Comparison of ENCODE assay signal across 8 cellular contexts in the genomic region with DNA sequence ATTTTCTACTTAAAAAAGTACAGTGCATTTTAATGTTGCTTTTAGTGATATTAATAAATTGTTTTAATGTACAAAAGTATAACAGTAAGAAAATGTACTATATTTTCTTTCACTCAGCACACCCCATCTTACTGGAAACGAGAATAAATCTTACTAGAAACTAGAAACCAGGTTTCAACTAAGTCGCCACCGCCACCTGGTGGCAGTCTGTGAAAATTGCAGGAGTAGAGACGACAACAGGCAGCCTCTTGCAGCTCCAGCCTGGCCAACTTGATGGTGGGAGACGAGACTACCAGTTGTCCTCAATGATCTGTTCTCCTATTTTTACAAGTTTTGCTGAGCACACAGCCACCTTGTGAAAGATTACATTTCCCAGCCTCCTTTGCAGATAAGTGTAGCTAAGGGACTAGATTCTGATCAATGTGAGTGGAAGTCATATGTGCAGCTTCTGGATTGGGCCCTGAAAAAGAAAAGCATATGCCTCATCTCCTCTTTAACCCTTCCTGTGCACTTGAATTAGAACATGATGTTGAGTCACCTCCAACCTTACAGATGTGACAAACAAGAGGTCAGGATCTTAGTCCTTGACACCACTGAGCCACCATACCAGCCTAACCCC. TPM values are rescaled to one million over a fixed set of nuclear protein-coding genes. Genes with fewer than 3 reads are reported as not detected.
DNase-seq lines count a peak whose midpoint lies in the region; ATAC-seq and TF ChIP-seq lines count a peak whose summit lies in the region.

No MANE protein-coding gene starts in this region.

- H3K27ac Mint-ChIP-seq in activated naive CD8-positive, alpha-beta T cell treated with anti-CD3 and anti-CD28 coated beads, Interleukin-2, amount 10 ng/mL, durations not matched to agents 7 days and 5 days: no peak overlapping the region
- H3K27ac Mint-ChIP-seq in immature natural killer cell: no peak overlapping the region

- peaks cover 6% of the 10 kb centered on the region for H3K4me1 Mint-ChIP-seq in activated naive CD8-positive, alpha-beta T cell treated with anti-CD3 and anti-CD28 coated beads, Interleukin-2, amount 10 ng/mL, durations not matched to agents 7 days and 5 days
- no peaks in the 10 kb centered on the region for H3K4me1 Mint-ChIP-seq in immature natural killer cell

- H3K9me3 ChIP-seq in Peyer's patch: peaks cover 0 to 7% (median 0%) of the 10 kb centered on the region in 4 donors

- H3K27ac ChIP-seq in Peyer's patch: no peak overlapping the region
- H3K27ac ChIP-seq in coronary artery: no peak overlapping the region

- H3K27me3 Mint-ChIP-seq in activated naive CD8-positive, alpha-beta T cell treated with anti-CD3 and anti-CD28 coated beads, Interleukin-2, amount 10 ng/mL, durations not matched to agents 7 days and 5 days: no peaks in the 10 kb centered on the region
- no peaks in the 10 kb centered on the region for H3K27me3 Mint-ChIP-seq in immature natural killer cell (ENCODE audit: low read depth in 3 of 3)

- DNase-seq in D341Med (ENCODE audit: low spot score) (peak; percentile 77), HT1080 (ENCODE audit: low read depth) (peak; percentile 57), Peyer's patch (peak in 2 of 3 donors; percentile 78 to 84), immature natural killer cell (peak; percentile 6 to 17 (median 9)), coronary artery (ENCODE audit: low spot score) (no peak)
- DNase-seq in activated naive CD8-positive, alpha-beta T cell treated with anti-CD3 and anti-CD28 coated beads, Interleukin-2, amount 10 ng/mL, durations not matched to agents 7 days and 5 days: peak; percentile 76
- DNase-seq in stimulated activated CD8-positive, alpha-beta memory T cell treated with anti-CD3 and anti-CD28 coated beads, Interleukin-4, amount 100 ng/mL, for 24 hours (ENCODE audit: low read depth): peak; percentile 47

- peak; percentile 28 for ATAC-seq in activated naive CD8-positive, alpha-beta T cell treated with anti-CD3 and anti-CD28 coated beads, Interleukin-2, amount 10 ng/mL, durations not matched to agents 7 days and 5 days (ENCODE audit: low read depth)
- no peak for ATAC-seq in HG03139 (IDR thresholded peaks at IDR 0.05; ENCODE audit: unreplicated experiment)

- H3K4me1 ChIP-seq in Peyer's patch: no peaks in the 10 kb centered on the region

- TF ChIP-seq POLR2A in Peyer's patch (IDR thresholded peaks at IDR 0.05): no peak

- H3K36me3 ChIP-seq in Peyer's patch: no peaks in the 10 kb centered on the region

- no peaks in the 10 kb centered on the region for H3K27me3 ChIP-seq in Peyer's patch

- H3K4me3 ChIP-seq in Peyer's patch (no peak overlapping the region), coronary artery (no peak overlapping the region)

- peaks cover 42% of the 10 kb centered on the region for H3K36me3 Mint-ChIP-seq in activated naive CD8-positive, alpha-beta T cell treated with anti-CD3 and anti-CD28 coated beads, Interleukin-2, amount 10 ng/mL, durations not matched to agents 7 days and 5 days
- no peaks in the 10 kb centered on the region for H3K36me3 Mint-ChIP-seq in immature natural killer cell

- TF ChIP-seq CTCF in Peyer's patch (IDR thresholded peaks at IDR 0.05) (peak in 5 of 6 experiments; percentile 15 to 87 (median 78)), coronary artery (IDR thresholded peaks at IDR 0.05) (no peak)

- H3K4me3 Mint-ChIP-seq in activated naive CD8-positive, alpha-beta T cell treated with anti-CD3 and anti-CD28 coated beads, Interleukin-2, amount 10 ng/mL, durations not matched to agents 7 days and 5 days: no peak overlapping the region
- H3K4me3 Mint-ChIP-seq in immature natural killer cell: no peak overlapping the region

- POLR2A ChIA-PET in activated naive CD8-positive, alpha-beta T cell treated with anti-CD3 and anti-CD28 coated beads, Interleukin-2, amount 10 ng/mL, durations not matched to agents 7 days and 5 days (lab: Charles Lee): interaction anchor here (1.1 to 1.6 kb wide), 5 partner anchors 9 to 123 kb away, joined by 3 to 7 read pairs (median 3); partner anchors contain the start of genes ADGRF3 and OTOF

- H3K9me3 Mint-ChIP-seq in activated naive CD8-positive, alpha-beta T cell treated with anti-CD3 and anti-CD28 coated beads, Interleukin-2, amount 10 ng/mL, durations not matched to agents 7 days and 5 days: peaks cover 4% of the 10 kb centered on the region
- peaks cover 0 to 16% (median 1%) of the 10 kb centered on the region in 6 donors for H3K9me3 Mint-ChIP-seq in immature natural killer cell

RNA-seq across cellular contexts. Expression of gene OTOF, which starts 8.7 kb away (rescaled TPM):
- total RNA-seq in HT1080 (2014; rRNA removed; shearing (Covaris generic)): not detected in 2 replicates
- 0.07 and 0.14 TPM in 2 replicates for polyA plus RNA-seq in HT1080 (2015; cell fraction: cytosol; rRNA removed)
- polyA plus RNA-seq in HT1080 (2015; cell fraction: nucleus; rRNA removed): 0.06 and 0.08 TPM in 2 replicates
- total RNA-seq in Peyer's patch: under 1 TPM in 2 of 4 donors, not detected in 2; 0.66 to 0.83 TPM
- total RNA-seq in activated naive CD8-positive, alpha-beta T cell treated with anti-CD3 and anti-CD28 coated beads, Interleukin-2, amount 10 ng/mL, durations not matched to agents 7 days and 5 days: 10 to 100 TPM; 58.0 to 59.9 TPM
- polyA plus RNA-seq in immature natural killer cell: 1 to 10 TPM in 1 of 3 donors, under 1 TPM in 1, not detected in 1; 0.34 to 1.3 TPM

Comparison
In these comparisons a context has a peak if more than half of its experiments do, and no peak if none do; other contexts are left out.
1. RNA of gene OTOF, which starts 8.7 kb away (total RNA-seq): 58.0 to 59.9 TPM in activated naive CD8-positive, alpha-beta T cell treated with anti-CD3 and anti-CD28 coated beads, Interleukin-2, amount 10 ng/mL, durations not matched to agents 7 days and 5 days; 0.66 to 0.83 TPM in Peyer's patch and not detected in HT1080; every median in the first group is over 10 times any median in the second.